ENCODE assay signal across 8 cellular contexts in genomic region chr5:94618029-94618492, GRCh38. TPM values are rescaled to one million over a fixed set of nuclear protein-coding genes. Genes with fewer than 3 reads are reported as not detected.
DNase-seq lines count a peak whose midpoint lies in the region; ATAC-seq and TF ChIP-seq lines count a peak whose summit lies in the region.

No MANE protein-coding gene starts in this region.

- no peaks in the 10 kb centered on the region for H4K20me1 ChIP-seq in PC-9 (ENCODE audit: insufficient read depth)

- H3K9me2 ChIP-seq in PC-9 (ENCODE audit: insufficient read depth), result no peaks in the 10 kb centered on the region

- peak; percentile 78 for DNase-seq in EH (ENCODE audit: low read depth)
- DNase-seq in PC-9, result peak; percentile 49 to 57
- peak; percentile 65 to 76 for DNase-seq in cardiac fibroblast (ENCODE audit: low read depth in 2 of 2)
- DNase-seq in iris pigment epithelial cell (ENCODE audit: low read depth), result peak; percentile 72
- no peak for DNase-seq in activated CD4-positive, alpha-beta T cell treated with anti-CD3 and anti-CD28 coated beads, Interleukin-2, amount 50 U/mL, for 1 hour

- CTCF ChIA-PET in PC-9 (lab: Charles Lee), result no interaction called here

- BruUV-seq in PC-9 (replicated peaks; lab: Mats Ljungman, UMichigan), result no TSS peak

- H3K36me3 ChIP-seq in PC-9 (ENCODE audit: low read depth), result no peaks in the 10 kb centered on the region
- H3K36me3 ChIP-seq in skeletal muscle tissue (ENCODE audit: control insufficient read depth in 3 of 3, insufficient read depth in 3 of 3, low read length in 3 of 3), result no peaks in the 10 kb centered on the region

- H3K9ac ChIP-seq in skeletal muscle tissue (ENCODE audit: low read depth in 1 of 3, low read length in 3 of 3), result peak overlapping the region; percentile 80 to 87 (median 81)

- H2AFZ ChIP-seq in PC-9, result peak overlapping the region; percentile 94

- no peaks in the 10 kb centered on the region for H3K27me3 ChIP-seq in PC-9 (ENCODE audit: insufficient read depth, low read depth)
- no peaks in the 10 kb centered on the region for H3K27me3 ChIP-seq in skeletal muscle tissue (ENCODE audit: control insufficient read depth in 3 of 3, insufficient read depth in 3 of 3, low read length in 3 of 3)

- peaks cover 9% of the 10 kb centered on the region for H3F3A ChIP-seq in PC-9 (ENCODE audit: insufficient read depth, low read depth)

- H3K4me3 ChIP-seq in PC-9 (peak overlapping the region; percentile 70), cardiac fibroblast (replicated peaks in 1 of 2; ENCODE audit: low read depth in 2 of 2, low read length in 2 of 2) (peak overlapping the region; percentile 83 to 92), skeletal muscle tissue (ENCODE audit: low read length in 3 of 3) (peak overlapping the region; percentile 88 to 97 (median 90))

- TF ChIP-seq CTCF in PC-9 (conservative IDR thresholded peaks at IDR 0.05) (no peak), cardiac fibroblast (IDR thresholded peaks at IDR 0.05; ENCODE audit: low read depth, low read length) (no peak)

- H3K79me2 ChIP-seq in PC-9 (ENCODE audit: low read depth), result peaks cover 49% of the 10 kb centered on the region

- intact Hi-C loops in PC-9 (cut with micrococcal nuclease; ENCODE audit: unreplicated experiment), result loop anchor here (2.0 kb wide), 1 partner anchor 507 kb away; a partner anchor contains a TSS

- H3K27ac ChIP-seq in PC-9 (peak overlapping the region; percentile 56), skeletal muscle tissue (ENCODE audit: low read depth, low read length) (peak overlapping the region; percentile 63)

- no peaks in the 10 kb centered on the region for H3K9me3 ChIP-seq in PC-9 (ENCODE audit: insufficient read depth, low read depth)
- H3K9me3 ChIP-seq in skeletal muscle tissue (ENCODE audit: control insufficient read depth in 3 of 3, low read length in 3 of 3), result no peaks in the 10 kb centered on the region

- POLR2A ChIA-PET in PC-9 (lab: Charles Lee; ENCODE audit: unreplicated experiment), result interaction anchor here (0.6 kb wide), 1 partner anchor 600 kb away, joined by 5 read pairs; no protein-coding TSS in a partner anchor

- peaks cover 26% of the 10 kb centered on the region for H3K4me1 ChIP-seq in PC-9 (replicated peaks; ENCODE audit: insufficient read depth)
- H3K4me1 ChIP-seq in skeletal muscle tissue (ENCODE audit: control insufficient read depth in 3 of 3, insufficient read depth in 3 of 3, low read length in 3 of 3), result peaks cover 0 to 12% (median 12%) of the 10 kb centered on the region in 3 donors

- peak; percentile 23 for ATAC-seq in GM21367 (IDR thresholded peaks at IDR 0.05; ENCODE audit: unreplicated experiment)
- peak; percentile 27 for ATAC-seq in HG03571 (IDR thresholded peaks at IDR 0.05; ENCODE audit: unreplicated experiment)

- H3K4me2 ChIP-seq in PC-9, result peak overlapping the region; percentile 87

RNA-seq across cellular contexts. Expression of gene KIAA0825, which starts 0.3 kb away (rescaled TPM):
- total RNA-seq in PC-9 (2021), result 0.93 and 1.9 TPM in 2 replicates
- 5.2 TPM for total RNA-seq in skeletal muscle tissue

RNA-seq across cellular contexts. Expression of gene SLF1, which starts 0.4 kb away (rescaled TPM):
- total RNA-seq in PC-9 (2021) (8.8 and 10.2 TPM in 2 replicates), skeletal muscle tissue (10.4 TPM)
